In genomic region chr1:46203738-46204405, GRCh38 we compare ENCODE assay signal across 8 cellular contexts. TPM values are rescaled to one million over a fixed set of nuclear protein-coding genes. Genes with fewer than 3 reads are reported as not detected.
DNase-seq lines count a peak whose midpoint lies in the region; ATAC-seq and TF ChIP-seq lines count a peak whose summit lies in the region.

No MANE protein-coding gene starts in this region.

- no peak for TF ChIP-seq POLR2A in vagina (IDR thresholded peaks at IDR 0.05)
- no peak for TF ChIP-seq POLR2A in erythroblast (IDR thresholded peaks at IDR 0.05; ENCODE audit: low read length)

- no peaks in the 10 kb centered on the region for H3K9me3 ChIP-seq in ectodermal cell (ENCODE audit: control insufficient read depth, low read length)
- no peaks in the 10 kb centered on the region for H3K9me3 ChIP-seq in mucosa of stomach (ENCODE audit: control insufficient read depth, low read length)
- no peaks in the 10 kb centered on the region for H3K9me3 ChIP-seq in vagina

- H3K27ac ChIP-seq in ectodermal cell (ENCODE audit: insufficient read depth, low read depth, low read length, poor library complexity, severe bottlenecking) (no peak overlapping the region), vagina (peak overlapping the region; percentile 94)

- DNase-seq in Right ventricle myocardium inferior (ENCODE audit: missing footprints): no peak
- DNase-seq in cardiac septum (ENCODE audit: low spot score): no peak
- DNase-seq in vagina (ENCODE audit: extremely low spot score in 2 of 2): no peak
- DNase-seq in SW480 (ENCODE audit: low spot score): no peak
- no peak for DNase-seq in erythroblast (lab: John Stamatoyannopoulos, UW)
- DNase-seq in COLO668 (lab: John Stamatoyannopoulos, UW; ENCODE audit: unreplicated experiment): no peak

- peak; percentile 16 for ATAC-seq in Right ventricle myocardium inferior

- intact Hi-C loops in Right ventricle myocardium inferior (cut with DNase I): no loop called here
- intact Hi-C loops in cardiac septum (cut with DNase I): loop anchor here (2.0 kb wide), 1 partner anchor 43 kb away; the partner anchor contains the start of gene RAD54L
- intact Hi-C loops in vagina (cut with DNase I): no loop called here

- TF ChIP-seq CTCF in vagina (IDR thresholded peaks at IDR 0.05): no peak

- H3K36me3 ChIP-seq in ectodermal cell (ENCODE audit: control insufficient read depth, insufficient read depth, low read length) (no peaks in the 10 kb centered on the region), mucosa of stomach (ENCODE audit: control insufficient read depth, insufficient read depth, low read length) (no peaks in the 10 kb centered on the region), vagina (no peaks in the 10 kb centered on the region)

- peak overlapping the region; percentile 62 for H3K9ac ChIP-seq in mucosa of stomach (ENCODE audit: low read length)

- peak overlapping the region; percentile 94 for H3K4me3 ChIP-seq in ectodermal cell (ENCODE audit: insufficient read depth, low read depth, low read length)
- no peak overlapping the region for H3K4me3 ChIP-seq in mucosa of stomach (ENCODE audit: low read length)
- H3K4me3 ChIP-seq in vagina: peak overlapping the region; percentile 64 to 95

- H3K4me1 ChIP-seq in ectodermal cell (ENCODE audit: control insufficient read depth, insufficient read depth, low read length) (no peaks in the 10 kb centered on the region), mucosa of stomach (ENCODE audit: control insufficient read depth, insufficient read depth, low read length) (peaks cover 17% of the 10 kb centered on the region), vagina (peaks cover 44% of the 10 kb centered on the region)

- H3K27me3 ChIP-seq in ectodermal cell (ENCODE audit: control insufficient read depth, insufficient read depth, low read length, poor library complexity, severe bottlenecking) (no peaks in the 10 kb centered on the region), mucosa of stomach (ENCODE audit: control insufficient read depth, insufficient read depth, low read length) (peaks cover 5% of the 10 kb centered on the region), vagina (no peaks in the 10 kb centered on the region)

- 12 to 14% methylated on average over 14 of the region's 14 CpGs for WGBS in ectodermal cell, 2 experiments

RNA-seq across cellular contexts. Expression of gene LURAP1, which starts 0.7 kb away (rescaled TPM):
- total RNA-seq in Right ventricle myocardium inferior: 6.0 TPM
- 11.9 TPM for total RNA-seq in cardiac septum
- polyA plus RNA-seq in ectodermal cell (2013, experiment 1 of 4): 3.0 TPM
- 3.2 TPM for polyA plus RNA-seq in ectodermal cell (2013, experiment 2 of 4)
- 2.1 TPM for polyA plus RNA-seq in ectodermal cell (2013, experiment 3 of 4)
- 1.8 TPM for polyA plus RNA-seq in ectodermal cell (2013, experiment 4 of 4)
- total RNA-seq in vagina: 14.0 TPM

RNA-seq across cellular contexts. Expression of gene POMGNT1, which starts 5.6 kb away (rescaled TPM):
- total RNA-seq in Right ventricle myocardium inferior (129 TPM), cardiac septum (139 TPM), vagina (28.5 TPM)
- polyA plus RNA-seq in ectodermal cell (2013, experiment 1 of 4): 84.0 TPM
- 89.2 TPM for polyA plus RNA-seq in ectodermal cell (2013, experiment 2 of 4)
- polyA plus RNA-seq in ectodermal cell (2013, experiment 3 of 4): 76.3 TPM
- polyA plus RNA-seq in ectodermal cell (2013, experiment 4 of 4): 89.0 TPM

RNA-seq across cellular contexts. Expression of gene P3R3URF, which starts 27.6 kb away (rescaled TPM):
- not detected for total RNA-seq in Right ventricle myocardium inferior
- not detected for total RNA-seq in cardiac septum
- not detected for polyA plus RNA-seq in ectodermal cell (2013, experiment 1 of 4)
- not detected for polyA plus RNA-seq in ectodermal cell (2013, experiment 2 of 4)
- polyA plus RNA-seq in ectodermal cell (2013, experiment 3 of 4): not detected
- not detected for polyA plus RNA-seq in ectodermal cell (2013, experiment 4 of 4)
- total RNA-seq in vagina: not detected

RNA-seq across cellular contexts. Expression of gene TSPAN1, which starts 29.0 kb away (rescaled TPM):
- total RNA-seq in Right ventricle myocardium inferior (1.1 TPM), cardiac septum (3.0 TPM), vagina (3.9 TPM)
- polyA plus RNA-seq in ectodermal cell (2013, experiment 1 of 4): not detected
- not detected for polyA plus RNA-seq in ectodermal cell (2013, experiment 2 of 4)
- not detected for polyA plus RNA-seq in ectodermal cell (2013, experiment 3 of 4)
- not detected for polyA plus RNA-seq in ectodermal cell (2013, experiment 4 of 4)

RNA-seq across cellular contexts. Expression of gene RAD54L, which starts 43.7 kb away (rescaled TPM):
- total RNA-seq in Right ventricle myocardium inferior: 0.73 TPM
- 0.97 TPM for total RNA-seq in cardiac septum
- 51.8 TPM for polyA plus RNA-seq in ectodermal cell (2013, experiment 1 of 4)
- 44.5 TPM for polyA plus RNA-seq in ectodermal cell (2013, experiment 2 of 4)
- polyA plus RNA-seq in ectodermal cell (2013, experiment 3 of 4): 30.7 TPM
- 33.2 TPM for polyA plus RNA-seq in ectodermal cell (2013, experiment 4 of 4)
- total RNA-seq in vagina: 8.1 TPM
